9 cellular contexts compared by ENCODE assay signal in genomic region chr9:137069508-137070071, GRCh38. TPM values are rescaled to one million over a fixed set of nuclear protein-coding genes. Genes with fewer than 3 reads are reported as not detected.
A peak's percentile ranks its signal among the peaks of the same experiment; 100 is the strongest.
DNase-seq lines count a peak whose midpoint lies in the region; ATAC-seq and TF ChIP-seq lines count a peak whose summit lies in the region.
"Had no signal": no experiment of that assay in that cellular context is flagged by ENCODE, and none has a peak within 500 bp of the region (broad histone marks: within the 10 kb centered on the region; RNA-seq: fewer than 3 reads in every experiment).

No MANE protein-coding gene starts in this region.

- no peaks in the 10 kb centered on the region for H3K9me3 ChIP-seq in mesodermal cell (ENCODE audit: control insufficient read depth, low read length)
- H3K9me3 ChIP-seq in left lung, result no peaks in the 10 kb centered on the region

- no peaks in the 10 kb centered on the region for H3K36me3 ChIP-seq in mesodermal cell (ENCODE audit: control insufficient read depth, insufficient read depth, low read length)
- no peaks in the 10 kb centered on the region for H3K36me3 ChIP-seq in left lung

- POLR2A ChIA-PET in activated CD8-positive, alpha-beta T cell treated with anti-CD3 and anti-CD28 coated beads, Interleukin-2, amount 10 ng/mL, durations not matched to agents 7 days and 5 days (lab: Charles Lee), result interaction anchor here (0.6 to 4.7 kb wide), 10 partner anchors 10 to 173 kb away, joined by 3 to 49 read pairs (median 6); partner anchors contain the start of genes ANAPC2, MAN1B1, SSNA1 and TUBB4B

- no peak overlapping the region for H3K27ac Mint-ChIP-seq in activated CD8-positive, alpha-beta T cell treated with anti-CD3 and anti-CD28 coated beads, Interleukin-2, amount 10 ng/mL, durations not matched to agents 7 days and 5 days

- H3K4me3 Mint-ChIP-seq in activated CD8-positive, alpha-beta T cell treated with anti-CD3 and anti-CD28 coated beads, Interleukin-2, amount 10 ng/mL, durations not matched to agents 7 days and 5 days, result peak overlapping the region; percentile 86

- CTCF ChIA-PET in activated CD8-positive, alpha-beta T cell treated with anti-CD3 and anti-CD28 coated beads, Interleukin-2, amount 10 ng/mL, durations not matched to agents 7 days and 5 days (lab: Charles Lee), result interaction anchor here (1.2 to 6.2 kb wide), 15 partner anchors 12 to 286 kb away, joined by 3 to 78 read pairs (median 6); partner anchors contain the start of genes MAN1B1 and NPDC1

- intact Hi-C loops in left lung (cut with DNase I), result loop anchor here in 1 of 2 donors (10.0 kb wide), 1 partner anchor 285 kb away; no protein-coding TSS in a partner anchor

- peak overlapping the region; percentile 67 for H3K4me3 ChIP-seq in GM12875 (ENCODE audit: low read depth, low read length)
- peak overlapping the region; percentile 38 for H3K4me3 ChIP-seq in mesodermal cell (ENCODE audit: extremely low read depth, insufficient read depth, low read length, poor library complexity, severe bottlenecking)
- peak overlapping the region in 1 of 2 donors; percentile 41 for H3K4me3 ChIP-seq in left lung

- H3K4me1 Mint-ChIP-seq in activated CD8-positive, alpha-beta T cell treated with anti-CD3 and anti-CD28 coated beads, Interleukin-2, amount 10 ng/mL, durations not matched to agents 7 days and 5 days (ENCODE audit: low read depth), result peaks cover 28% of the 10 kb centered on the region

- ATAC-seq in HG02678 (IDR thresholded peaks at IDR 0.05; ENCODE audit: unreplicated experiment) (peak; percentile 15), left lung (no peak)
- peak; percentile 6 for ATAC-seq in activated CD8-positive, alpha-beta T cell treated with anti-CD3 and anti-CD28 coated beads, Interleukin-2, amount 10 ng/mL, durations not matched to agents 7 days and 5 days

- no peaks in the 10 kb centered on the region for H3K27me3 Mint-ChIP-seq in activated CD8-positive, alpha-beta T cell treated with anti-CD3 and anti-CD28 coated beads, Interleukin-2, amount 10 ng/mL, durations not matched to agents 7 days and 5 days (ENCODE audit: low read depth)

- 3 to 8% methylated on average over 39 to 46 of the region's 48 CpGs for WGBS in mesodermal cell (ENCODE audit: insufficient coverage in 2 of 2), 2 experiments

- no peaks in the 10 kb centered on the region for H3K9me3 Mint-ChIP-seq in activated CD8-positive, alpha-beta T cell treated with anti-CD3 and anti-CD28 coated beads, Interleukin-2, amount 10 ng/mL, durations not matched to agents 7 days and 5 days (ENCODE audit: insufficient read depth)
- H3K9me3 Mint-ChIP-seq: activated B cell treated with CpG ODN at 0.5 μM for 24 hours had no signal

- H3K27ac ChIP-seq in mesodermal cell (ENCODE audit: low read depth, low read length, severe bottlenecking), result no peak overlapping the region
- H3K27ac ChIP-seq in left lung, result no peak overlapping the region

- H3K27me3 ChIP-seq in left lung, result peaks cover 0 to 21% of the 10 kb centered on the region in 2 donors

- no peak for DNase-seq in activated CD8-positive, alpha-beta T cell treated with anti-CD3 and anti-CD28 coated beads, Interleukin-2, amount 10 ng/mL, durations not matched to agents 7 days and 5 days
- DNase-seq in left lung (no peak), amygdala (lab: John Stamatoyannopoulos, UW) (no peak), RKO (ENCODE audit: low spot score) (no peak), NCI-H1436 treated with DMSO at 0.1 percent for 48 hours (lab: John Stamatoyannopoulos, UW) (no peak)

- peaks cover 7% of the 10 kb centered on the region for H3K36me3 Mint-ChIP-seq in activated CD8-positive, alpha-beta T cell treated with anti-CD3 and anti-CD28 coated beads, Interleukin-2, amount 10 ng/mL, durations not matched to agents 7 days and 5 days (ENCODE audit: low read depth)

- no peak for TF ChIP-seq CTCF in GM12875 (IDR thresholded peaks at IDR 0.05; ENCODE audit: borderline replicate concordance, insufficient read depth, low read depth, low read length)
- no peak for TF ChIP-seq CTCF in left lung (IDR thresholded peaks at IDR 0.05)

- H3K4me1 ChIP-seq in mesodermal cell (ENCODE audit: control insufficient read depth, insufficient read depth, low read length, poor library complexity, severe bottlenecking) (peaks cover 12% of the 10 kb centered on the region), left lung (peaks cover 11 to 30% of the 10 kb centered on the region in 2 donors)

RNA-seq across cellular contexts. Expression of gene SAPCD2, which starts 0.8 kb away (rescaled TPM):
- 10 to 100 TPM; 56.8 to 57.0 TPM for total RNA-seq in activated CD8-positive, alpha-beta T cell treated with anti-CD3 and anti-CD28 coated beads, Interleukin-2, amount 10 ng/mL, durations not matched to agents 7 days and 5 days
- 9.4 TPM for polyA plus RNA-seq in mesodermal cell (2013, experiment 1 of 2)
- polyA plus RNA-seq in mesodermal cell (2013, experiment 2 of 2), result 11.6 TPM
- 1 to 10 TPM; 2.7 to 4.6 TPM for total RNA-seq in left lung

RNA-seq across cellular contexts. Expression of gene UAP1L1, which starts 7.7 kb away (rescaled TPM):
- total RNA-seq in activated CD8-positive, alpha-beta T cell treated with anti-CD3 and anti-CD28 coated beads, Interleukin-2, amount 10 ng/mL, durations not matched to agents 7 days and 5 days, result 10 to 100 TPM; 63.1 to 66.8 TPM
- 5.8 TPM for polyA plus RNA-seq in mesodermal cell (2013, experiment 1 of 2)
- polyA plus RNA-seq in mesodermal cell (2013, experiment 2 of 2), result 5.2 TPM
- total RNA-seq in left lung, result 10 to 100 TPM; 28.1 to 43.1 TPM

RNA-seq across cellular contexts. Expression of gene ENTPD2, which starts 15.7 kb away (rescaled TPM):
- under 1 TPM in 1 of 2 experiments, not detected in 1; 0.34 TPM for total RNA-seq in activated CD8-positive, alpha-beta T cell treated with anti-CD3 and anti-CD28 coated beads, Interleukin-2, amount 10 ng/mL, durations not matched to agents 7 days and 5 days
- polyA plus RNA-seq in mesodermal cell (2013, experiment 1 of 2), result 0.44 TPM
- polyA plus RNA-seq in mesodermal cell (2013, experiment 2 of 2), result not detected
- under 1 TPM; 0.71 to 0.87 TPM for total RNA-seq in left lung
- total RNA-seq: activated B cell treated with CpG ODN at 0.5 μM for 24 hours had no signal

RNA-seq across cellular contexts. Expression of gene MAN1B1, which starts 17.2 kb away (rescaled TPM):
- total RNA-seq in activated CD8-positive, alpha-beta T cell treated with anti-CD3 and anti-CD28 coated beads, Interleukin-2, amount 10 ng/mL, durations not matched to agents 7 days and 5 days, result 10 to 100 TPM; 42.2 to 49.2 TPM
- 55.1 TPM for polyA plus RNA-seq in mesodermal cell (2013, experiment 1 of 2)
- 46.1 TPM for polyA plus RNA-seq in mesodermal cell (2013, experiment 2 of 2)
- total RNA-seq in left lung, result 10 to 100 TPM; 51.5 to 54.9 TPM

RNA-seq across cellular contexts. Expression of gene NPDC1, which starts 23.6 kb away (rescaled TPM):
- total RNA-seq in activated CD8-positive, alpha-beta T cell treated with anti-CD3 and anti-CD28 coated beads, Interleukin-2, amount 10 ng/mL, durations not matched to agents 7 days and 5 days, result 10 to 100 TPM; 20.1 to 29.9 TPM
- 64.4 TPM for polyA plus RNA-seq in mesodermal cell (2013, experiment 1 of 2)
- polyA plus RNA-seq in mesodermal cell (2013, experiment 2 of 2), result 43.8 TPM
- total RNA-seq in left lung, result 100 to 1,000 TPM; 104 to 105 TPM

Comparison
In these comparisons a context has a peak if more than half of its experiments do, and no peak if none do; other contexts are left out.
1. RNA of gene SAPCD2, which starts 0.8 kb away (total RNA-seq): 56.8 to 57.0 TPM in activated CD8-positive, alpha-beta T cell treated with anti-CD3 and anti-CD28 coated beads, Interleukin-2, amount 10 ng/mL, durations not matched to agents 7 days and 5 days; 2.7 to 4.6 TPM in left lung; every median in the first group is over 10 times any median in the second.